11 cellular contexts compared by ENCODE assay signal in the genomic region with DNA sequence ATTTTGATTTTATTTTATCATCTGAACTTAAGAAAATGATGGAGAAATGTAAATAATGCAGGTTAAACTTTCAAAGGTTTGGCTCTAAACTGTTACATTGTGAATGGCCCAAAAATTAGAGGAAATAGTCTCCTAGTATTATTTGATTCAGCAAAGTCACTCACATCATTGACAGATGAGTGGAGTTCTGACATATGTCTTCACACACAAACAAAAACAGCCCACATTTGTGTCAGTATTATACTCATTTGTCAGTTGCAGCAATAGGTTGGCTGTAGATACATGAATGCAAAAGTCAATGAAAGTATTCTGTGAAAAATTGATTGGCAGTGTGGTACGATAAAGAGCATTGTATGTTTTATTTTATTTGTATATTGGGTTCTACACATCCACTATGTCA.
"Had no signal": no experiment of that assay in that cellular context is flagged by ENCODE, and none has a peak within 500 bp of the region (broad histone marks: within the 10 kb centered on the region; RNA-seq: fewer than 3 reads in every experiment).

No MANE protein-coding gene starts in this region.

- H3K9me3 ChIP-seq: adrenal gland, ascending aorta, body of pancreas, breast epithelium had no signal

- H3K4me3 ChIP-seq: adrenal gland, ascending aorta, body of pancreas, breast epithelium, cardiac muscle cell had no signal

- H3K36me3 ChIP-seq: adrenal gland, ascending aorta, brain microvascular endothelial cell, breast epithelium, cardiac muscle cell had no signal

- H3K27ac ChIP-seq: adrenal gland, ascending aorta, body of pancreas, brain microvascular endothelial cell, breast epithelium, cardiac muscle cell had no signal

- H3K27me3 ChIP-seq: adrenal gland, ascending aorta, body of pancreas, brain microvascular endothelial cell, breast epithelium, cardiac muscle cell had no signal

- ATAC-seq: activated naive CD4-positive, alpha-beta T cell treated with anti-CD3 and anti-CD28 coated beads, Interleukin-2, amount 50 U/mL, for 72 hours; activated naive CD8-positive, alpha-beta T cell treated with anti-CD3 and anti-CD28 coated beads, Interleukin-2, amount 50 U/mL, for 24 hours; activated T-cell treated with anti-CD3 and anti-CD28 coated beads, Interleukin-2, amount 50 U/mL, for 4 hours; activated T-cell treated with anti-CD3 and anti-CD28 coated beads, Interleukin-2, amount 50 U/mL, for 72 hours; activated T-helper 17 cell treated with anti-CD3 and anti-CD28 coated beads, Interleukin-2, amount 50 U/mL, for 72 hours; body of pancreas had no signal
